ENCODE assay signal across 1 cellular context in the genomic region with DNA sequence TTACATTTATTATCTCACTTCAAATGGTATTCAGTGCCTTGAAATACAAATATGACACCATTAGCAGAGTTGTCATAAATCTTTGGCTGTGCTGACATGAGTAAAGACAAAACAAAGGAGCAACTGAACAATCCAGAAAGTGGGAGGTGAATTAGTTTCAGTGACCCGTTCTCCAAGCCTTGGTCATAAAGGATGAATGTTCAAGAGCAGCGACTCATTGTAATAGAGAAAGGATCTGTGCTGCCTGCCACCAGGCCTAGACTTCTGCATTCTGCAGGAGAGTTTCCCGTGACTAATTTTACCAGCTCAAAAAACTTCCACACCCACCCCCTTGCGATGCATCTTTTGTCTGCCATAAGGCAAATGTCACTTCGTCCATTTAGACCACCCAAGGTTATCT.
TF ChIP-seq lines count a peak whose summit lies in the region.

No MANE protein-coding gene starts in this region.

TF ChIP-seq in endothelial cell of umbilical vein, 7 proteins besides CTCF, POLR2A, EP300 and RAD21 (continued from another document):
- TF ChIP-seq FOS (IDR thresholded peaks at IDR 0.05; ENCODE audit: borderline replicate concordance, insufficient read depth, low read length), result no peak
- no peak for TF ChIP-seq MYC (IDR thresholded peaks at IDR 0.05; ENCODE audit: low read depth, low read length)
- TF ChIP-seq, protein P1, sequence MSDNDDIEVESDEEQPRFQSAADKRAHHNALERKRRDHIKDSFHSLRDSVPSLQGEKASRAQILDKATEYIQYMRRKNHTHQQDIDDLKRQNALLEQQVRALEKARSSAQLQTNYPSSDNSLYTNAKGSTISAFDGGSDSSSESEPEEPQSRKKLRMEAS (IDR thresholded peaks at IDR 0.05; ENCODE audit: insufficient read depth, insufficient read length), result no peak
- TF ChIP-seq POLR2AphosphoS5 (IDR thresholded peaks at IDR 0.05; ENCODE audit: insufficient read depth, low read depth, low read length), result no peak
- TF ChIP-seq GATA2 (IDR thresholded peaks at IDR 0.05; ENCODE audit: insufficient read depth, insufficient read length, low read depth, low read length), result no peak
- no peak for TF ChIP-seq EZH2 (IDR thresholded peaks at IDR 0.05; ENCODE audit: borderline replicate concordance, low read depth, low read length, severe bottlenecking)
